In genomic region chrX:2913118-2913517, GRCh38 we compare ENCODE assay signal across 18 cellular contexts. TPM values are rescaled to one million over a fixed set of nuclear protein-coding genes. Genes with fewer than 3 reads are reported as not detected.
A peak's percentile ranks its signal among the peaks of the same experiment; 100 is the strongest.
DNase-seq lines count a peak whose midpoint lies in the region; ATAC-seq, FAIRE-seq and TF ChIP-seq lines count a peak whose summit lies in the region.
"Had no signal": no experiment of that assay in that cellular context is flagged by ENCODE, and none has a peak within 500 bp of the region (broad histone marks: within the 10 kb centered on the region; RNA-seq: fewer than 3 reads in every experiment).

No MANE protein-coding gene starts in this region.

- no peaks in the 10 kb centered on the region for H3K27me3 Mint-ChIP-seq in nephron progenitor cell (ENCODE audit: low read depth, poor library complexity)
- H3K27me3 Mint-ChIP-seq: activated naive CD4-positive, alpha-beta T cell treated with anti-CD3 and anti-CD28 coated beads, Interleukin-2, amount 10 ng/mL, durations not matched to agents 7 days and 5 days had no signal

- no peak for DNase-seq in D721Med (ENCODE audit: insufficient read length, low spot score)
- DNase-seq in NAMALWA (ENCODE audit: low spot score) = peak; percentile 1
- DNase-seq in brain microvascular endothelial cell = no peak
- DNase-seq in nephron progenitor cell = no peak
- DNase-seq in T-helper 1 cell = no peak
- DNase-seq in GM12892 (ENCODE audit: insufficient read length) = no peak
- no peak for DNase-seq in activated gamma-delta T cell (lab: John Stamatoyannopoulos, UW)
- DNase-seq: activated naive CD4-positive, alpha-beta T cell treated with anti-CD3 and anti-CD28 coated beads, Interleukin-2, amount 10 ng/mL, durations not matched to agents 7 days and 5 days; BE2C; DMS79 treated with DMSO at 0.1 percent for 48 hours; effector memory CD4-positive, alpha-beta T cell; mesenchymal stem cell; NCI-H1105 treated with DMSO at 0.1 percent for 48 hours; NCI-H226; pancreas had no signal

- ATAC-seq in GM19452 (IDR thresholded peaks at IDR 0.05; ENCODE audit: unreplicated experiment) = no peak
- ATAC-seq: gastroesophageal sphincter had no signal

- no peaks in the 10 kb centered on the region for H3K27me3 ChIP-seq in brain microvascular endothelial cell (replicated peaks)
- H3K27me3 ChIP-seq: BE2C, breast epithelium, gastroesophageal sphincter, pancreas had no signal

- no peaks in the 10 kb centered on the region for H3K36me3 ChIP-seq in brain microvascular endothelial cell (replicated peaks)
- H3K36me3 ChIP-seq: BE2C, breast epithelium had no signal

- H3K4me3 Mint-ChIP-seq in nephron progenitor cell = no peak overlapping the region
- H3K4me3 Mint-ChIP-seq: activated naive CD4-positive, alpha-beta T cell treated with anti-CD3 and anti-CD28 coated beads, Interleukin-2, amount 10 ng/mL, durations not matched to agents 7 days and 5 days had no signal

- no peak overlapping the region for H3K27ac ChIP-seq in brain microvascular endothelial cell
- H3K27ac ChIP-seq: breast epithelium, gastroesophageal sphincter, pancreas had no signal

- TF ChIP-seq CTCF in D721Med (IDR thresholded peaks at IDR 0.05; ENCODE audit: insufficient read depth, missing control alignments) = peak; percentile 4
- TF ChIP-seq CTCF in brain microvascular endothelial cell (IDR thresholded peaks at IDR 0.05; ENCODE audit: low read depth, low read length, missing control alignments) = peak; percentile 36
- peak; percentile 12 for TF ChIP-seq CTCF in nephron progenitor cell (IDR thresholded peaks at IDR 0.05)

- in situ Hi-C loops in brain microvascular endothelial cell (cut with HindIII; ENCODE audit: low pct_ligation_motif_present, low sequenced_read_pairs) = no loop called here

- TF ChIP-seq POLR2A in GM12892 (IDR thresholded peaks at IDR 0.05; ENCODE audit: low read depth, low read length) = no peak

- peaks cover 20% of the 10 kb centered on the region for H3K9me3 Mint-ChIP-seq in nephron progenitor cell

- H3K4me1 Mint-ChIP-seq in nephron progenitor cell = peaks cover 16% of the 10 kb centered on the region
- H3K4me1 Mint-ChIP-seq: activated naive CD4-positive, alpha-beta T cell treated with anti-CD3 and anti-CD28 coated beads, Interleukin-2, amount 10 ng/mL, durations not matched to agents 7 days and 5 days had no signal

- H3K27ac Mint-ChIP-seq in nephron progenitor cell = no peak overlapping the region
- H3K27ac Mint-ChIP-seq: activated naive CD4-positive, alpha-beta T cell treated with anti-CD3 and anti-CD28 coated beads, Interleukin-2, amount 10 ng/mL, durations not matched to agents 7 days and 5 days had no signal

- no peak overlapping the region for H3K4me3 ChIP-seq in brain microvascular endothelial cell (ENCODE audit: low read depth, low read length)
- H3K4me3 ChIP-seq: breast epithelium, gastroesophageal sphincter, pancreas had no signal

- peaks cover 70% of the 10 kb centered on the region for H3K36me3 Mint-ChIP-seq in nephron progenitor cell (ENCODE audit: low read depth)
- H3K36me3 Mint-ChIP-seq: activated naive CD4-positive, alpha-beta T cell treated with anti-CD3 and anti-CD28 coated beads, Interleukin-2, amount 10 ng/mL, durations not matched to agents 7 days and 5 days had no signal

- FAIRE-seq in D721Med (lab: Jason Lieb, UNC) (no peak), GM12892 (lab: Jason Lieb, UNC) (no peak)
- FAIRE-seq: pancreas had no signal

RNA-seq across cellular contexts. Expression of gene ARSD, which starts 16.0 kb away (rescaled TPM):
- polyA plus RNA-seq in GM12892 (2012; ENCODE audit: missing spikeins) = 0.78 TPM
